In genomic region chr14:75254901-75255300, GRCh38 we compare ENCODE assay signal across 10 cellular contexts. TPM values are rescaled to one million over a fixed set of nuclear protein-coding genes. Genes with fewer than 3 reads are reported as not detected.
DNase-seq lines count a peak whose midpoint lies in the region; ATAC-seq and TF ChIP-seq lines count a peak whose summit lies in the region.
"Had no signal": no experiment of that assay in that cellular context is flagged by ENCODE, and none has a peak within 500 bp of the region (broad histone marks: within the 10 kb centered on the region; RNA-seq: fewer than 3 reads in every experiment).

No MANE protein-coding gene starts in this region.

- peak overlapping the region; percentile 9 for H3K27ac Mint-ChIP-seq in activated naive CD4-positive, alpha-beta T cell treated with anti-CD3 and anti-CD28 coated beads, Interleukin-2, amount 50 U/mL, for 24 hours
- H3K27ac Mint-ChIP-seq in chondrocyte (ENCODE audit: unreplicated experiment) (peak overlapping the region; percentile 88), type B pancreatic cell (peak overlapping the region; percentile 92)
- H3K27ac Mint-ChIP-seq: T-helper 1 cell treated with Interleukin-12 subunit alpha and Interleukin-12 subunit beta and Interleukin-4 antibody, amounts not matched to agents 30 μg/mL and 1 μg/mL, for 36 hours had no signal

- peak overlapping the region; percentile 88 for H3K27ac ChIP-seq in muscle layer of duodenum (ENCODE audit: low read length)
- H3K27ac ChIP-seq: KMS-11 had no signal

- no peak overlapping the region for H3K4me3 Mint-ChIP-seq in activated naive CD4-positive, alpha-beta T cell treated with anti-CD3 and anti-CD28 coated beads, Interleukin-2, amount 50 U/mL, for 24 hours
- H3K4me3 Mint-ChIP-seq in chondrocyte (ENCODE audit: unreplicated experiment) (no peak overlapping the region), type B pancreatic cell (peak overlapping the region; percentile 73)
- H3K4me3 Mint-ChIP-seq: T-helper 1 cell treated with Interleukin-12 subunit alpha and Interleukin-12 subunit beta and Interleukin-4 antibody, amounts not matched to agents 30 μg/mL and 1 μg/mL, for 36 hours had no signal

- DNase-seq in activated naive CD4-positive, alpha-beta T cell (lab: John Stamatoyannopoulos, UW), result no peak
- DNase-seq in chondrocyte (ENCODE audit: low spot score) (no peak), type B pancreatic cell (ENCODE audit: extremely low spot score, unreplicated experiment) (no peak), COR-L47 (lab: John Stamatoyannopoulos, UW) (no peak), germinal center (ENCODE audit: low spot score) (no peak)

- H3K36me3 Mint-ChIP-seq in activated naive CD4-positive, alpha-beta T cell treated with anti-CD3 and anti-CD28 coated beads, Interleukin-2, amount 50 U/mL, for 24 hours, result no peaks in the 10 kb centered on the region
- H3K36me3 Mint-ChIP-seq in chondrocyte (ENCODE audit: low read depth) (no peaks in the 10 kb centered on the region), type B pancreatic cell (no peaks in the 10 kb centered on the region)

- no peaks in the 10 kb centered on the region for H3K9me3 ChIP-seq in muscle layer of duodenum (ENCODE audit: control insufficient read depth in 1 of 2, low read length in 2 of 2)

- no peaks in the 10 kb centered on the region for H3K27me3 ChIP-seq in muscle layer of duodenum (ENCODE audit: low read depth, low read length)

- peaks cover 57% of the 10 kb centered on the region for H3K4me1 Mint-ChIP-seq in activated naive CD4-positive, alpha-beta T cell treated with anti-CD3 and anti-CD28 coated beads, Interleukin-2, amount 50 U/mL, for 24 hours
- H3K4me1 Mint-ChIP-seq in chondrocyte (ENCODE audit: low read depth), result peaks cover 40% of the 10 kb centered on the region
- H3K4me1 Mint-ChIP-seq in type B pancreatic cell (ENCODE audit: unreplicated experiment), result peaks cover 37% of the 10 kb centered on the region

- H3K4me1 ChIP-seq in muscle layer of duodenum (ENCODE audit: control insufficient read depth in 1 of 2, insufficient read depth in 2 of 2, low read length in 2 of 2), result peaks cover 0 to 4% of the 10 kb centered on the region in 2 donors

- no peak overlapping the region for H3K4me3 ChIP-seq in muscle layer of duodenum (ENCODE audit: low read depth in 1 of 2, low read length in 2 of 2)

- no peaks in the 10 kb centered on the region for H3K9me3 Mint-ChIP-seq in activated naive CD4-positive, alpha-beta T cell treated with anti-CD3 and anti-CD28 coated beads, Interleukin-2, amount 50 U/mL, for 24 hours
- H3K9me3 Mint-ChIP-seq in chondrocyte (ENCODE audit: low read depth) (no peaks in the 10 kb centered on the region), type B pancreatic cell (no peaks in the 10 kb centered on the region)
- H3K9me3 Mint-ChIP-seq: T-helper 1 cell treated with Interleukin-12 subunit alpha and Interleukin-12 subunit beta and Interleukin-4 antibody, amounts not matched to agents 30 μg/mL and 1 μg/mL, for 36 hours had no signal

- no peaks in the 10 kb centered on the region for H3K27me3 Mint-ChIP-seq in activated naive CD4-positive, alpha-beta T cell treated with anti-CD3 and anti-CD28 coated beads, Interleukin-2, amount 50 U/mL, for 24 hours
- no peaks in the 10 kb centered on the region for H3K27me3 Mint-ChIP-seq in chondrocyte (ENCODE audit: low read depth)
- no peaks in the 10 kb centered on the region for H3K27me3 Mint-ChIP-seq in type B pancreatic cell

- H3K36me3 ChIP-seq in muscle layer of duodenum (ENCODE audit: control insufficient read depth in 1 of 2, insufficient read depth in 2 of 2, low read length in 2 of 2), result peaks cover 0 to 12% of the 10 kb centered on the region in 2 donors

- no peak for ATAC-seq in GM19023 (IDR thresholded peaks at IDR 0.05; ENCODE audit: unreplicated experiment)

- TF ChIP-seq CTCF in chondrocyte (IDR thresholded peaks at IDR 0.05), result no peak
- TF ChIP-seq CTCF in type B pancreatic cell (conservative IDR thresholded peaks at IDR 0.05), result no peak

RNA-seq across cellular contexts. Expression of gene FOS, which starts 23.7 kb away (rescaled TPM):
- total RNA-seq in chondrocyte (116 to 175 TPM (median 152 TPM) in 3 replicates), type B pancreatic cell (ENCODE audit: low replicate concordance) (214 and 974 TPM in 2 replicates)

Comparison
In these comparisons a context has a peak if more than half of its experiments do, and no peak if none do; other contexts are left out.
1. H3K27ac Mint-ChIP-seq: peak in every context shown above with its lines; median percentile 92 in type B pancreatic cell; 88 in chondrocyte; 9 in activated naive CD4-positive, alpha-beta T cell treated with anti-CD3 and anti-CD28 coated beads, Interleukin-2, amount 50 U/mL, for 24 hours.